16 cellular contexts compared by ENCODE assay signal in the genomic region with DNA sequence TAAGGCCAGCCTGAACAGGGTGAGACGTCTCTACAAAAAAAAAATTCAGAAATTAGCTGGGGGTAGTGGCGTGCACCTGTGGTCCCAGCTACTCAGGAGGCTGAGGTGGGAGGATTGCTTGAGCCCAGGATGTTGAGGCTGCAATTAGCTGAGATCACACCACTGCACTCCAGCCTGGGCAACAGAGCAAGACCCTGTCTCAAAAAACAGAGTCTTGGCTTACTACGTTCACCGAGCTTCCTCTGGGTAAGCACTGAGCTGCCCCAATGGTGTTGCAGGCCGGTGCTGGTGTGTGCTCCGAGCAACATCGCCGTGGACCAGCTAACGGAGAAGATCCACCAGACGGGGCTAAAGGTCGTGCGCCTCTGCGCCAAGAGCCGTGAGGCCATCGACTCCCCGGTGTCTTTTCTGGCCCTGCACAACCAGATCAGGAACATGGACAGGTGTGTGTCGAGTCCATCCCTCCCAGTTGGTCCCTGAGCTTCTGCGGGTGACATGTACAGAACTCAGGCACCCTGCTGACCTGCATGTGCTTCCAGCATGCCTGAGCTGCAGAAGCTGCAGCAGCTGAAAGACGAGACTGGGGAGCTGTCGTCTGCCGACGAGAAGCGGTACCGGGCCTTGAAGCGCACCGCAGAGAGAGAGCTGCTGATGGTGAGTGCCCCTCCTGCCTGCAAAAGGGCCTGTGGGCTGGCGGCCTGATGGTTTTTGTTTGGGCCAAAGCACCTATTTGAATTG. TPM values are rescaled to one million over a fixed set of nuclear protein-coding genes. Genes with fewer than 3 reads are reported as not detected.
A peak's percentile ranks its signal among the peaks of the same experiment; 100 is the strongest.
DNase-seq lines count a peak whose midpoint lies in the region; ATAC-seq and TF ChIP-seq lines count a peak whose summit lies in the region.
"Had no signal": no experiment of that assay in that cellular context is flagged by ENCODE, and none has a peak within 500 bp of the region (broad histone marks: within the 10 kb centered on the region; RNA-seq: fewer than 3 reads in every experiment).

No MANE protein-coding gene starts in this region.

- DNase-seq in Right ventricle myocardium inferior (ENCODE audit: missing footprints): peak; percentile 32
- DNase-seq in Right ventricle myocardium superior: no peak
- DNase-seq in central memory CD8-positive, alpha-beta T cell (ENCODE audit: low spot score in 2 of 2): no peak
- no peak for DNase-seq in mesenchymal stem cell
- DNase-seq in type B pancreatic cell (ENCODE audit: extremely low spot score, unreplicated experiment): no peak
- DNase-seq in foreskin fibroblast: no peak
- DNase-seq in foreskin melanocyte: no peak
- DNase-seq: GF-D8, NCI-H1694, NCI-H2107, NCI-H345, PC-9 had no signal

- no peak overlapping the region for H3K4ac ChIP-seq in mesenchymal stem cell (ENCODE audit: low read depth in 1 of 2, low read length in 2 of 2)

- no peak overlapping the region for H3K4me3 Mint-ChIP-seq in central memory CD8-positive, alpha-beta T cell
- H3K4me3 Mint-ChIP-seq in type B pancreatic cell: no peak overlapping the region

- H3K4me1 Mint-ChIP-seq in central memory CD8-positive, alpha-beta T cell: peaks cover 6% of the 10 kb centered on the region
- H3K4me1 Mint-ChIP-seq in type B pancreatic cell (ENCODE audit: unreplicated experiment): peaks cover 6% of the 10 kb centered on the region

- H2AK5ac ChIP-seq in mesenchymal stem cell (ENCODE audit: low read length, severe bottlenecking): no peak overlapping the region

- ATAC-seq in Right ventricle myocardium inferior (no peak), Right ventricle myocardium superior (ENCODE audit: poor library complexity) (no peak)
- no peak for ATAC-seq in central memory CD8-positive, alpha-beta T cell (replicated peaks; ENCODE audit: extremely low read depth, poor library complexity, severe bottlenecking)
- no peak for ATAC-seq in activated CD4-positive, CD25-positive, alpha-beta regulatory T cell treated with anti-CD3 and anti-CD28 coated beads, Interleukin-2, amount 50 U/mL, for 24 hours

- H3K27ac Mint-ChIP-seq in central memory CD8-positive, alpha-beta T cell (ENCODE audit: low read depth): peak overlapping the region; percentile 23
- H3K27ac Mint-ChIP-seq in type B pancreatic cell: peak overlapping the region; percentile 19

- H3K4me1 ChIP-seq in mesenchymal stem cell (ENCODE audit: control insufficient read depth, insufficient read depth, low read depth, low read length): no peaks in the 10 kb centered on the region
- H3K4me1 ChIP-seq: HAP-1 had no signal

- no peaks in the 10 kb centered on the region for H3K27me3 ChIP-seq in mesenchymal stem cell (ENCODE audit: control insufficient read depth in 1 of 2, insufficient read depth in 1 of 2, low read length in 2 of 2)
- H3K27me3 ChIP-seq: BLaER1 had no signal

- no peak overlapping the region for H3K14ac ChIP-seq in mesenchymal stem cell (ENCODE audit: low read length in 2 of 2)

- no peaks in the 10 kb centered on the region for H3K27me3 Mint-ChIP-seq in central memory CD8-positive, alpha-beta T cell
- H3K27me3 Mint-ChIP-seq in type B pancreatic cell: no peaks in the 10 kb centered on the region

- no peak overlapping the region for H2BK5ac ChIP-seq in mesenchymal stem cell (ENCODE audit: low read depth, low read length, poor library complexity, severe bottlenecking)

- WGBS in mesenchymal stem cell: 97% methylated on average over 27 of the region's 27 CpGs

- H3K36me3 Mint-ChIP-seq in central memory CD8-positive, alpha-beta T cell (ENCODE audit: insufficient read depth): peaks cover 77% of the 10 kb centered on the region
- H3K36me3 Mint-ChIP-seq in type B pancreatic cell: peaks cover 7% of the 10 kb centered on the region

- no peak overlapping the region for H3K23ac ChIP-seq in mesenchymal stem cell (ENCODE audit: low read length in 2 of 2)

- H2BK15ac ChIP-seq in mesenchymal stem cell (ENCODE audit: low read depth, poor library complexity, severe bottlenecking): no peak overlapping the region

- TF ChIP-seq CTCF in type B pancreatic cell (conservative IDR thresholded peaks at IDR 0.05) (no peak), foreskin fibroblast (IDR thresholded peaks at IDR 0.05; ENCODE audit: low read depth, low read length) (no peak)

- no peak overlapping the region for H2BK12ac ChIP-seq in mesenchymal stem cell (ENCODE audit: low read length in 2 of 2)

- H3K18ac ChIP-seq in mesenchymal stem cell (ENCODE audit: low read depth in 1 of 2, low read length in 2 of 2): no peak overlapping the region

- H3K9ac ChIP-seq in mesenchymal stem cell (ENCODE audit: low read length): no peak overlapping the region
- H3K9ac ChIP-seq: BLaER1 had no signal

- peaks cover 69% of the 10 kb centered on the region for H3K79me1 ChIP-seq in mesenchymal stem cell (replicated peaks; ENCODE audit: low read length, poor library complexity, severe bottlenecking)

- no peak overlapping the region for H4K8ac ChIP-seq in mesenchymal stem cell (ENCODE audit: low read length)

- peaks cover 98 to 99% of the 10 kb centered on the region in 2 experiments for H3K36me3 ChIP-seq in mesenchymal stem cell (ENCODE audit: control insufficient read depth in 1 of 2, insufficient read depth in 2 of 2, low read depth in 1 of 2, low read length in 2 of 2)

- intact Hi-C loops in Right ventricle myocardium inferior (cut with DNase I): no loop called here
- intact Hi-C loops in Right ventricle myocardium superior (cut with DNase I): no loop called here

- H4K91ac ChIP-seq in mesenchymal stem cell (ENCODE audit: low read length): peak overlapping the region; percentile 12

- no peak overlapping the region for H2AFZ ChIP-seq in mesenchymal stem cell (ENCODE audit: low read depth, low read length)
- H2AFZ ChIP-seq: PC-9 had no signal

- H3K4me2 ChIP-seq in mesenchymal stem cell (ENCODE audit: low read length, poor library complexity, severe bottlenecking): no peak overlapping the region
- H3K4me2 ChIP-seq: BLaER1, PC-9 had no signal

- no peak overlapping the region for H2BK120ac ChIP-seq in mesenchymal stem cell (ENCODE audit: low read depth, low read length)

- H3K4me3 ChIP-seq in mesenchymal stem cell (ENCODE audit: insufficient read depth in 1 of 2, low read depth in 1 of 2, low read length in 2 of 2) (no peak overlapping the region), foreskin fibroblast (ENCODE audit: low read depth in 1 of 2, low read length in 2 of 2) (no peak overlapping the region)
- H3K4me3 ChIP-seq: BLaER1, HAP-1, PC-9 had no signal

- H3K27ac ChIP-seq in mesenchymal stem cell (ENCODE audit: low read length, poor library complexity, severe bottlenecking): no peak overlapping the region
- H3K27ac ChIP-seq: 22Rv1, BLaER1, PC-9 had no signal

- no peaks in the 10 kb centered on the region for H3K9me3 ChIP-seq in mesenchymal stem cell (ENCODE audit: control insufficient read depth, low read length)
- H3K9me3 ChIP-seq: BLaER1, HAP-1 had no signal

- H3K9me3 Mint-ChIP-seq in central memory CD8-positive, alpha-beta T cell: no peaks in the 10 kb centered on the region
- no peaks in the 10 kb centered on the region for H3K9me3 Mint-ChIP-seq in type B pancreatic cell

RNA-seq across cellular contexts. Expression of gene UPF1, which starts 24.1 kb away (rescaled TPM):
- total RNA-seq in Right ventricle myocardium inferior (37.0 TPM), Right ventricle myocardium superior (34.2 TPM), type B pancreatic cell (ENCODE audit: low replicate concordance) (72.1 and 76.5 TPM in 2 replicates)
- polyA plus RNA-seq in mesenchymal stem cell (2013, experiment 1 of 2): 16.0 TPM
- 15.0 TPM for polyA plus RNA-seq in mesenchymal stem cell (2013, experiment 2 of 2)

RNA-seq across cellular contexts. Expression of gene CERS1, which starts 40.1 kb away (rescaled TPM):
- total RNA-seq in Right ventricle myocardium inferior: 0.30 TPM
- total RNA-seq in Right ventricle myocardium superior: 0.24 TPM
- 1.5 TPM for polyA plus RNA-seq in mesenchymal stem cell (2013, experiment 1 of 2)
- polyA plus RNA-seq in mesenchymal stem cell (2013, experiment 2 of 2): 1.6 TPM
- 6.4 and 14.8 TPM in 2 replicates for total RNA-seq in type B pancreatic cell (ENCODE audit: low replicate concordance)
